11 cellular contexts compared by ENCODE assay signal in the genomic region with DNA sequence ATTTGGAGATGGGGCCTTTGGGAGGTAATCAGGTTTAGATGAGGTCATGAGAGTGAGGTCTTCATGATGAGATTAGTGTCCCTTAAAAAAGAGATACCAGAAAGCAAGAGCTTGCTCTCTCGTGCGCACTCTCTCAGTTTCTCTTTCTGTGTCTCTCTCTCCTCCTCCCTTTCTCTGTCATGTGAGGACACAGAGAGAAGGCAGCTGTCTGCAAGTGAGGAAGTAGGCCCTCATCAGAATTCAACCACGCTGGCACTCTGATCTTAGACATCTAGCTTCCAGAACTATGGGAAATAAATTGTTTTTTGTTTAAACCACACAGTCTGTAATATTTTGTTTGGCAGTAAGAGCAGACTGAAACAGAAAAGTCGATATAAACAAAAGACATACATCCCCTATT.
A peak's percentile ranks its signal among the peaks of the same experiment; 100 is the strongest.
DNase-seq lines count a peak whose midpoint lies in the region; ATAC-seq and TF ChIP-seq lines count a peak whose summit lies in the region.
"Had no signal": no experiment of that assay in that cellular context is flagged by ENCODE, and none has a peak within 500 bp of the region (broad histone marks: within the 10 kb centered on the region; RNA-seq: fewer than 3 reads in every experiment).

No MANE protein-coding gene starts in this region.

- H3K36me3 ChIP-seq in MM.1S (replicated peaks; ENCODE audit: insufficient read depth, low read length) (no peaks in the 10 kb centered on the region), osteoblast (ENCODE audit: insufficient read depth, low read length) (no peaks in the 10 kb centered on the region), prostate gland (no peaks in the 10 kb centered on the region)
- H3K36me3 ChIP-seq: lower lobe of right lung had no signal

- H3K4me1 ChIP-seq in MM.1S (ENCODE audit: low read length) (peaks cover 21% of the 10 kb centered on the region), osteoblast (ENCODE audit: insufficient read depth, low read length) (peaks cover 8% of the 10 kb centered on the region), prostate gland (replicated peaks) (no peaks in the 10 kb centered on the region), foreskin keratinocyte (no peaks in the 10 kb centered on the region)
- H3K4me1 ChIP-seq: lower lobe of right lung had no signal

- ATAC-seq in HG02798 (IDR thresholded peaks at IDR 0.05; ENCODE audit: poor library complexity, unreplicated experiment) (peak; percentile 99), foreskin keratinocyte (no peak)

- intact Hi-C loops in prostate gland (cut with DNase I) = no loop called here

- H3K4me3 ChIP-seq in MM.1S (ENCODE audit: low read length) = peak overlapping the region; percentile 28
- no peak overlapping the region for H3K4me3 ChIP-seq in osteoblast (ENCODE audit: insufficient read depth, low read length)
- H3K4me3 ChIP-seq in prostate gland = no peak overlapping the region
- H3K4me3 ChIP-seq: lower lobe of right lung had no signal

- H3K27ac ChIP-seq in MM.1S (ENCODE audit: low read length) (peak overlapping the region; percentile 67; the same call in 1 of the 2 replicates), osteoblast (ENCODE audit: low read depth, low read length) (peak overlapping the region; percentile 33), prostate gland (no peak overlapping the region), foreskin keratinocyte (no peak overlapping the region)
- H3K27ac ChIP-seq: lower lobe of right lung had no signal

- H3K9me3 ChIP-seq in MM.1S (replicated peaks; ENCODE audit: insufficient read depth, low read length) (no peaks in the 10 kb centered on the region), osteoblast (ENCODE audit: low read depth, low read length) (no peaks in the 10 kb centered on the region), prostate gland (no peaks in the 10 kb centered on the region)
- H3K9me3 ChIP-seq: lower lobe of right lung had no signal

- H2AFZ ChIP-seq in MM.1S (ENCODE audit: low read length) (peak overlapping the region; percentile 64), osteoblast (ENCODE audit: low read length) (peak overlapping the region; percentile 95)

- peak; percentile 14 for DNase-seq in GM19238 (ENCODE audit: insufficient read length, low spot score)
- peak; percentile 89 for DNase-seq in MM.1S
- DNase-seq in osteoblast (ENCODE audit: insufficient read length, low spot score, missing footprints) = no peak
- no peak for DNase-seq in activated gamma-delta T cell (lab: John Stamatoyannopoulos, UW)
- DNase-seq in prostate gland (ENCODE audit: low spot score) = no peak
- DNase-seq in foreskin keratinocyte = no peak
- DNase-seq in effector CD4-positive, alpha-beta T cell = no peak
- DNase-seq: activated CD4-positive, alpha-beta T cell treated with anti-CD3 and anti-CD28 coated beads, Interleukin-2, amount 10 ng/mL, durations not matched to agents 24 days and 14 days; lower lobe of right lung; NCI-H345 had no signal

- no peaks in the 10 kb centered on the region for H3K9me2 ChIP-seq in MM.1S (replicated peaks; ENCODE audit: insufficient read depth, low read length)

- no peaks in the 10 kb centered on the region for H3F3A ChIP-seq in MM.1S (ENCODE audit: insufficient read depth, low read length)

- H3K27me3 ChIP-seq in MM.1S (replicated peaks; ENCODE audit: insufficient read depth, low read length) (no peaks in the 10 kb centered on the region), osteoblast (ENCODE audit: insufficient read depth, low read length) (no peaks in the 10 kb centered on the region), prostate gland (replicated peaks; ENCODE audit: insufficient read depth) (no peaks in the 10 kb centered on the region), foreskin keratinocyte (peaks cover under 1% of the 10 kb centered on the region)

- WGBS in prostate gland = 69% methylated on average over 4 of the region's 4 CpGs

- no peaks in the 10 kb centered on the region for H4K20me1 ChIP-seq in MM.1S (ENCODE audit: insufficient read depth, low read length)
- H4K20me1 ChIP-seq in osteoblast (ENCODE audit: insufficient read depth, low read length) = no peaks in the 10 kb centered on the region

- peak overlapping the region; percentile 38; the same call in 1 of the 2 replicates for H3K9ac ChIP-seq in MM.1S (ENCODE audit: low read length)

- H3K4me2 ChIP-seq in MM.1S (ENCODE audit: low read depth, low read length) (peak overlapping the region; percentile 71), osteoblast (ENCODE audit: insufficient read depth, low read length) (peak overlapping the region; percentile 62)

- no peaks in the 10 kb centered on the region for H3K79me2 ChIP-seq in MM.1S (ENCODE audit: low read length)
- H3K79me2 ChIP-seq in osteoblast (ENCODE audit: insufficient read depth, low read length) = no peaks in the 10 kb centered on the region

- no peak for TF ChIP-seq POLR2A in prostate gland (IDR thresholded peaks at IDR 0.05)

- TF ChIP-seq CTCF in MM.1S (IDR thresholded peaks at IDR 0.05; ENCODE audit: low read length) = no peak
- no peak for TF ChIP-seq CTCF in osteoblast (IDR thresholded peaks at IDR 0.05; ENCODE audit: extremely low read depth, low read depth, low read length)
- TF ChIP-seq CTCF in prostate gland (IDR thresholded peaks at IDR 0.05) = no peak
- no peak for TF ChIP-seq CTCF in foreskin keratinocyte (conservative IDR thresholded peaks at IDR 0.05)

Comparison
In these comparisons a context has a peak if more than half of its experiments do, and no peak if none do; other contexts are left out.
1. DNase-seq: peak in GM19238 (single experiment) and MM.1S (single experiment); none in osteoblast (single experiment), activated gamma-delta T cell (single experiment), prostate gland (single experiment), foreskin keratinocyte (0 of 2) and effector CD4-positive, alpha-beta T cell (single experiment).
2. H3K27ac ChIP-seq: peak in MM.1S (single experiment) and osteoblast (single experiment); none in prostate gland (0 of 2) and foreskin keratinocyte (single experiment).